1 cellular context compared by ENCODE assay signal in genomic region chr11:66015936-66016792, GRCh38.
TF ChIP-seq lines count a peak whose summit lies in the region.

No MANE protein-coding gene starts in this region.

TF ChIP-seq in HepG2, 621 proteins besides CTCF, POLR2A, EP300 and RAD21:
- no peak for TF ChIP-seq CHCHD3 (CRISPR knock-in tag; IDR thresholded peaks at IDR 0.05)
- no peak for TF ChIP-seq ZSCAN5A (CRISPR knock-in tag; IDR thresholded peaks at IDR 0.05; ENCODE audit: borderline replicate concordance)
- TF ChIP-seq ZNF878 (CRISPR knock-in tag; IDR thresholded peaks at IDR 0.05) = no peak
- no peak for TF ChIP-seq ZMYM3 (CRISPR knock-in tag; IDR thresholded peaks at IDR 0.05)
- TF ChIP-seq JUND (CRISPR knock-in tag; IDR thresholded peaks at IDR 0.05) = no peak
TF ChIP-seq in HepG2: peak in this region for 0.
